ENCODE assay signal across 8 cellular contexts in genomic region chr10:123008379-123009104, GRCh38. TPM values are rescaled to one million over a fixed set of nuclear protein-coding genes. Genes with fewer than 3 reads are reported as not detected.
DNase-seq lines count a peak whose midpoint lies in the region; ATAC-seq and TF ChIP-seq lines count a peak whose summit lies in the region.

Gene ACADSB, plus strand, starts transcription at chr10:123009006. Its CDS starts 24 bp downstream, at chr10:123009030.
A gene with protein sequence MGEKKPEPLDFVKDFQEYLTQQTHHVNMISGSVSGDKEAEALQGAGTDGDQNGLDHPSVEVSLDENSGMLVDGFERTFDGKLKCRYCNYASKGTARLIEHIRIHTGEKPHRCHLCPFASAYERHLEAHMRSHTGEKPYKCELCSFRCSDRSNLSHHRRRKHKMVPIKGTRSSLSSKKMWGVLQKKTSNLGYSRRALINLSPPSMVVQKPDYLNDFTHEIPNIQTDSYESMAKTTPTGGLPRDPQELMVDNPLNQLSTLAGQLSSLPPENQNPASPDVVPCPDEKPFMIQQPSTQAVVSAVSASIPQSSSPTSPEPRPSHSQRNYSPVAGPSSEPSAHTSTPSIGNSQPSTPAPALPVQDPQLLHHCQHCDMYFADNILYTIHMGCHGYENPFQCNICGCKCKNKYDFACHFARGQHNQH (minus strand): TSS chr10:123008795. CDS start chr10:122998625, 10,170 bp downstream.

- peak within 1 kb of the TSS; percentile 65 for H3K4me3 ChIP-seq in epithelial cell of proximal tubule (ENCODE audit: low read depth, low read length)
- peak within 1 kb of the TSS; percentile 88 to 96 for H3K4me3 ChIP-seq in mucosa of rectum (ENCODE audit: low read length in 2 of 2)

- peak within 1 kb of the TSS; percentile 90 to 93 for H3K27ac ChIP-seq in mucosa of rectum (ENCODE audit: low read depth in 2 of 2, low read length in 2 of 2)

- H3K27me3 ChIP-seq in mucosa of rectum (ENCODE audit: control insufficient read depth in 2 of 2, insufficient read depth in 2 of 2, low read length in 2 of 2) = no peaks in the 10 kb centered on the region

- DNase-seq in DMS153 treated with DMSO at 0.1 percent for 48 hours (lab: John Stamatoyannopoulos, UW; ENCODE audit: unreplicated experiment) = peak; percentile 91
- peak; percentile 23 for DNase-seq in OCI-M2 (lab: John Stamatoyannopoulos, UW; ENCODE audit: unreplicated experiment)
- peak; percentile 95 for DNase-seq in activated T-cell treated with anti-CD3 and anti-CD28 coated beads for 4 hours
- peak; percentile 70 for DNase-seq in epithelial cell of proximal tubule (ENCODE audit: low read depth)
- peak; percentile 89 to 93 for DNase-seq in stimulated activated CD8-positive, alpha-beta memory T cell treated with anti-CD3 and anti-CD28 coated beads, Interleukin-4, amount 100 ng/mL, for 4 hours (ENCODE audit: low read depth in 2 of 2, low spot score in 1 of 2)

- H3K9me3 ChIP-seq in mucosa of rectum (ENCODE audit: control insufficient read depth in 2 of 2, low read length in 2 of 2) = no peaks in the 10 kb centered on the region

- TF ChIP-seq CTCF in epithelial cell of proximal tubule (conservative IDR thresholded peaks at IDR 0.05; ENCODE audit: low read depth, low read length) = no peak

- H3K4me1 ChIP-seq in mucosa of rectum (ENCODE audit: control insufficient read depth in 2 of 2, insufficient read depth in 2 of 2, low read length in 2 of 2) = peaks cover 12 to 18% of the 10 kb centered on the region in 2 donors

- ATAC-seq in GM21619 (IDR thresholded peaks at IDR 0.05; ENCODE audit: unreplicated experiment) = peak; percentile 84

- peak; percentile 23; the same call in 1 of the 2 replicates for TF ChIP-seq EP300 in Ishikawa (IDR thresholded peaks at IDR 0.05; ENCODE audit: borderline replicate concordance)

- H3K36me3 ChIP-seq in mucosa of rectum (ENCODE audit: control insufficient read depth in 2 of 2, insufficient read depth in 2 of 2, low read length in 2 of 2) = no peaks in the 10 kb centered on the region

- TF ChIP-seq RAD21 in Ishikawa (IDR thresholded peaks at IDR 0.05; ENCODE audit: low read depth) = no peak

- peak within 1 kb of the TSS; percentile 92 for H3K9ac ChIP-seq in mucosa of rectum (ENCODE audit: low read depth in 1 of 2, low read length in 2 of 2)

TF ChIP-seq in Ishikawa, 13 proteins besides CTCF, POLR2A, EP300 and RAD21:
- TF ChIP-seq CREB1 (IDR thresholded peaks at IDR 0.05; ENCODE audit: low read depth) (0 out of 2 replicates have a peak, but pooled peaks have one; percentile 24), EGR1 (IDR thresholded peaks at IDR 0.05) (peak; percentile 42; the same call in 1 of the 2 replicates), REST (IDR thresholded peaks at IDR 0.05; ENCODE audit: low read depth) (no peak), NFIC (IDR thresholded peaks at IDR 0.05) (no peak; the same call in 1 of the 2 replicates), YY1 (IDR thresholded peaks at IDR 0.05; ENCODE audit: low read depth) (peak; percentile 99), TCF12 (IDR thresholded peaks at IDR 0.05; ENCODE audit: low read depth) (peak; percentile 56), TEAD4 (IDR thresholded peaks at IDR 0.05) (no peak), USF1 (IDR thresholded peaks at IDR 0.05) (no peak), ZBTB7A (IDR thresholded peaks at IDR 0.05; ENCODE audit: low read depth) (no peak), CEBPB (IDR thresholded peaks at IDR 0.05) (no peak), FOXM1 (IDR thresholded peaks at IDR 0.05; ENCODE audit: borderline replicate concordance, low read depth) (peak; percentile 11; the same call in 1 of the 2 replicates), TAF1 (IDR thresholded peaks at IDR 0.05; ENCODE audit: low read depth) (peak; percentile 95)
- TF ChIP-seq, protein P1, sequence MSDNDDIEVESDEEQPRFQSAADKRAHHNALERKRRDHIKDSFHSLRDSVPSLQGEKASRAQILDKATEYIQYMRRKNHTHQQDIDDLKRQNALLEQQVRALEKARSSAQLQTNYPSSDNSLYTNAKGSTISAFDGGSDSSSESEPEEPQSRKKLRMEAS (IDR thresholded peaks at IDR 0.05) = peak; percentile 84

RNA-seq across cellular contexts. Expression of gene ACADSB, which starts in this region (rescaled TPM):
- total RNA-seq in epithelial cell of proximal tubule = 4.4 and 5.0 TPM in 2 replicates

RNA-seq across cellular contexts. Expression of the second gene that starts in this region (rescaled TPM):
- total RNA-seq in epithelial cell of proximal tubule = 1.0 and 5.1 TPM in 2 replicates

Comparison
In these comparisons a context has a peak if more than half of its experiments do, and no peak if none do; other contexts are left out.
1. Peak in every context shown above with its lines: DNase-seq, ATAC-seq, H3K4me3 ChIP-seq and H3K27ac ChIP-seq.
2. DNase-seq: peak in every context shown above with its lines; median percentile 95 in activated T-cell treated with anti-CD3 and anti-CD28 coated beads for 4 hours; 91 in DMS153 treated with DMSO at 0.1 percent for 48 hours; 91 in stimulated activated CD8-positive, alpha-beta memory T cell treated with anti-CD3 and anti-CD28 coated beads, Interleukin-4, amount 100 ng/mL, for 4 hours; 70 in epithelial cell of proximal tubule; 23 in OCI-M2.